In genomic region chr6:1390071-1390804, GRCh38 we compare ENCODE assay signal across 8 cellular contexts. TPM values are rescaled to one million over a fixed set of nuclear protein-coding genes. Genes with fewer than 3 reads are reported as not detected.
DNase-seq lines count a peak whose midpoint lies in the region; ATAC-seq, FAIRE-seq and TF ChIP-seq lines count a peak whose summit lies in the region.

No MANE protein-coding gene starts in this region.

- no peak overlapping the region for H3K9ac ChIP-seq in HUES64 (ENCODE audit: low read depth, low read length)

- H3K27ac ChIP-seq in HUES64 (ENCODE audit: low read depth, low read length) (no peak overlapping the region), lower lobe of right lung (peak overlapping the region; percentile 65), upper lobe of left lung (peak overlapping the region; percentile 67 to 88 (median 80))

- H3K9me3 ChIP-seq in HUES64 (ENCODE audit: insufficient read depth, low read depth, low read length) (0 out of 2 replicates have a peak, but pooled peaks cover 3% of the 10 kb centered on the region), lower lobe of right lung (no peaks in the 10 kb centered on the region), upper lobe of left lung (no peaks in the 10 kb centered on the region)

- intact Hi-C loops in lower lobe of right lung (cut with DNase I) = no loop called here

- TF ChIP-seq POLR2A in upper lobe of left lung (IDR thresholded peaks at IDR 0.05) = no peak

- TF ChIP-seq CTCF in AG10803 (conservative IDR thresholded peaks at IDR 0.05; ENCODE audit: low read length) = no peak
- TF ChIP-seq CTCF in bronchial epithelial cell (IDR thresholded peaks at IDR 0.05; ENCODE audit: insufficient read depth, low read length, severe bottlenecking) = no peak
- no peak for TF ChIP-seq CTCF in lower lobe of right lung (IDR thresholded peaks at IDR 0.05)
- TF ChIP-seq CTCF in upper lobe of left lung (IDR thresholded peaks at IDR 0.05) = no peak

- no peak for TF ChIP-seq EP300 in upper lobe of left lung (IDR thresholded peaks at IDR 0.05)

- H3K27me3 ChIP-seq in HUES64 (ENCODE audit: insufficient read depth, low read length) (peaks cover 99% of the 10 kb centered on the region), bronchial epithelial cell (ENCODE audit: control insufficient read depth, insufficient read depth, low read length) (peaks cover 58% of the 10 kb centered on the region), lower lobe of right lung (ENCODE audit: low read depth) (peaks cover 88% of the 10 kb centered on the region), upper lobe of left lung (peaks cover 0 to 73% (median 32%) of the 10 kb centered on the region in 4 donors)

- DNase-seq in AG10803 (ENCODE audit: low read depth) (peak; percentile 69), bronchial epithelial cell (ENCODE audit: low read depth) (peak; percentile 29), lower lobe of right lung (no peak), upper lobe of left lung (peak in 1 of 2 donors; percentile 89), NCI-H1694 treated with DMSO at 0.1 percent for 48 hours (lab: John Stamatoyannopoulos, UW) (no peak), DMS153 (lab: John Stamatoyannopoulos, UW) (no peak), COR-L47 (lab: John Stamatoyannopoulos, UW) (no peak)

- WGBS in HUES64 = under 1% methylated on average over 92 of the region's 92 CpGs
- 2 to 6% methylated on average over 17 to 40 of the region's 92 CpGs for WGBS in upper lobe of left lung, 2 donors

- peaks cover 17% of the 10 kb centered on the region for H3K4me1 ChIP-seq in HUES64 (ENCODE audit: insufficient read depth, low read length)
- peaks cover 27% of the 10 kb centered on the region for H3K4me1 ChIP-seq in lower lobe of right lung
- peaks cover 16 to 43% (median 31%) of the 10 kb centered on the region in 4 donors for H3K4me1 ChIP-seq in upper lobe of left lung

- no peak for FAIRE-seq in bronchial epithelial cell (lab: Jason Lieb, UNC)

- no peaks in the 10 kb centered on the region for H3K36me3 ChIP-seq in HUES64 (ENCODE audit: insufficient read depth, low read length)
- no peaks in the 10 kb centered on the region for H3K36me3 ChIP-seq in bronchial epithelial cell (ENCODE audit: control insufficient read depth, insufficient read depth, low read length)
- H3K36me3 ChIP-seq in lower lobe of right lung = no peaks in the 10 kb centered on the region
- no peaks in the 10 kb centered on the region for H3K36me3 ChIP-seq in upper lobe of left lung

- H3K4me3 ChIP-seq in AG10803 (ENCODE audit: low read length) (peak overlapping the region; percentile 71), HUES64 (ENCODE audit: low read length) (peak overlapping the region; percentile 36), bronchial epithelial cell (ENCODE audit: low read depth, low read length) (peak overlapping the region; percentile 23), lower lobe of right lung (peak overlapping the region; percentile 55), upper lobe of left lung (peak overlapping the region; percentile 18 to 54 (median 42))

- no peak for ATAC-seq in lower lobe of right lung
- ATAC-seq in upper lobe of left lung (ENCODE audit: low FRiP score in 2 of 2) = peak in 1 of 2 donors; percentile 65

RNA-seq across cellular contexts. Expression of gene FOXF2, which starts 0.9 kb away (rescaled TPM):
- polyA plus RNA-seq in HUES64 (2013, experiment 1 of 2) = not detected
- 0.19 TPM for polyA plus RNA-seq in HUES64 (2013, experiment 2 of 2)
- total RNA-seq in bronchial epithelial cell = under 0.01 TPM in 1 of 2 replicates, not detected in the other
- total RNA-seq in lower lobe of right lung = 13.2 TPM
- total RNA-seq in upper lobe of left lung = 10 to 100 TPM in 2 of 6 donors, 1 to 10 TPM in 4; 5.5 to 17.7 (median 8.8) TPM

Comparison
In these comparisons a context has a peak if more than half of its experiments do, and no peak if none do; other contexts are left out.
1. DNase-seq: peak in AG10803 (single experiment) and bronchial epithelial cell (single experiment); none in lower lobe of right lung (single experiment), NCI-H1694 treated with DMSO at 0.1 percent for 48 hours (single experiment), DMS153 (single experiment) and COR-L47 (single experiment).
2. Peak in every context shown above with its lines, with median percentiles within 50 percentile points of each other: H3K4me3 ChIP-seq.